Comparison of ENCODE assay signal across 32 cellular contexts in genomic region chr14:94494085-94494484, GRCh38. TPM values are rescaled to one million over a fixed set of nuclear protein-coding genes. Genes with fewer than 3 reads are reported as not detected.
DNase-seq lines count a peak whose midpoint lies in the region; ATAC-seq and TF ChIP-seq lines count a peak whose summit lies in the region.
"Had no signal": no experiment of that assay in that cellular context is flagged by ENCODE, and none has a peak within 500 bp of the region (broad histone marks: within the 10 kb centered on the region; RNA-seq: fewer than 3 reads in every experiment).

No MANE protein-coding gene starts in this region.

- in situ Hi-C loops in mammary epithelial cell (cut with MboI; ENCODE audit: low sequenced_read_pairs in 2 of 2) = no loop called here

- H4K20me1 ChIP-seq in mammary epithelial cell (ENCODE audit: insufficient read depth, low read length) = no peaks in the 10 kb centered on the region
- H4K20me1 ChIP-seq: BLaER1 had no signal

- H2AFZ ChIP-seq in mammary epithelial cell (ENCODE audit: low read depth, low read length) = no peak overlapping the region
- H2AFZ ChIP-seq: neural progenitor cell, parathyroid adenoma had no signal

- H3K4me1 Mint-ChIP-seq in activated T-helper 17 cell treated with anti-CD3 and anti-CD28 coated beads, Interleukin-2, amount 50 U/mL, for 72 hours = no peaks in the 10 kb centered on the region
- H3K4me1 Mint-ChIP-seq: activated naive CD8-positive, alpha-beta T cell treated with anti-CD3 and anti-CD28 coated beads, Interleukin-2, amount 10 ng/mL, durations not matched to agents 7 days and 5 days; neural progenitor cell; stimulated activated naive B cell treated with anti-CD40 and anti-IgM and Interleukin-4, amounts not matched to agents 10 μg/mL and 1 μg/mL and 100 μg/mL, for 72 hours had no signal

- no peaks in the 10 kb centered on the region for H3K9me3 ChIP-seq in mammary epithelial cell (replicated peaks; ENCODE audit: insufficient read depth, low read length)
- H3K9me3 ChIP-seq: ascending aorta, BLaER1 had no signal

- CTCF ChIA-PET in mammary epithelial cell (lab: Charles Lee; ENCODE audit: low non-redundant PET) = no interaction called here

- H3K9ac ChIP-seq in mammary epithelial cell (ENCODE audit: insufficient read depth, low read length) = no peak overlapping the region
- H3K9ac ChIP-seq: BLaER1, neural progenitor cell, parathyroid adenoma had no signal

- 10% methylated on average over 4 of the region's 4 CpGs for WGBS in mammary epithelial cell (ENCODE audit: low coverage, missing lambda C conversion rate)

- H3K4me1 ChIP-seq in mammary epithelial cell (ENCODE audit: insufficient read depth, low read length) = no peaks in the 10 kb centered on the region
- H3K4me1 ChIP-seq: ascending aorta, neural progenitor cell, parathyroid adenoma had no signal

- H3K9me3 Mint-ChIP-seq in activated T-helper 17 cell treated with anti-CD3 and anti-CD28 coated beads, Interleukin-2, amount 50 U/mL, for 72 hours = no peaks in the 10 kb centered on the region
- H3K9me3 Mint-ChIP-seq: activated naive CD8-positive, alpha-beta T cell treated with anti-CD3 and anti-CD28 coated beads, Interleukin-2, amount 10 ng/mL, durations not matched to agents 7 days and 5 days; stimulated activated naive B cell treated with anti-CD40 and anti-IgM and Interleukin-4, amounts not matched to agents 10 μg/mL and 1 μg/mL and 100 μg/mL, for 72 hours had no signal

- intact Hi-C loops in mammary epithelial cell (cut with micrococcal nuclease) = no loop called here

- H3K27ac Mint-ChIP-seq in activated T-helper 17 cell treated with anti-CD3 and anti-CD28 coated beads, Interleukin-2, amount 50 U/mL, for 72 hours = no peak overlapping the region
- H3K27ac Mint-ChIP-seq: activated naive CD8-positive, alpha-beta T cell treated with anti-CD3 and anti-CD28 coated beads, Interleukin-2, amount 10 ng/mL, durations not matched to agents 7 days and 5 days; neural progenitor cell; stimulated activated naive B cell treated with anti-CD40 and anti-IgM and Interleukin-4, amounts not matched to agents 10 μg/mL and 1 μg/mL and 100 μg/mL, for 72 hours had no signal

- no peak for TF ChIP-seq CTCF in mammary epithelial cell (conservative IDR thresholded peaks at IDR 0.05 in 1 of 2, IDR thresholded peaks at IDR 0.05 in 1 of 2; ENCODE audit: extremely low read depth in 1 of 2, insufficient read depth in 1 of 2, low read depth in 1 of 2, low read length in 2 of 2)

- H3K36me3 Mint-ChIP-seq in activated T-helper 17 cell treated with anti-CD3 and anti-CD28 coated beads, Interleukin-2, amount 50 U/mL, for 72 hours (ENCODE audit: low read depth) = no peaks in the 10 kb centered on the region
- H3K36me3 Mint-ChIP-seq: activated naive CD8-positive, alpha-beta T cell treated with anti-CD3 and anti-CD28 coated beads, Interleukin-2, amount 10 ng/mL, durations not matched to agents 7 days and 5 days; neural progenitor cell; stimulated activated naive B cell treated with anti-CD40 and anti-IgM and Interleukin-4, amounts not matched to agents 10 μg/mL and 1 μg/mL and 100 μg/mL, for 72 hours had no signal

- DNase-seq in mammary epithelial cell = no peak
- DNase-seq in mesenteric fat pad (ENCODE audit: low spot score) = no peak
- DNase-seq: activated CD4-positive, alpha-beta T cell treated with anti-CD3 and anti-CD28 coated beads for 1 hour; activated gamma-delta T cell; activated naive CD8-positive, alpha-beta T cell treated with anti-CD3 and anti-CD28 coated beads, Interleukin-2, amount 10 ng/mL, durations not matched to agents 7 days and 5 days; EL; H7; mesenchymal stem cell; MM.1S; NCI-H1417; NCI-H2081 treated with DMSO at 0.1 percent for 48 hours; NCI-H774; retina; small intestine; stimulated activated naive B cell treated with anti-CD40 and anti-IgM and Interleukin-4, amounts not matched to agents 10 μg/mL and 1 μg/mL and 100 μg/mL, for 72 hours; substantia nigra; SW 1271; trophoblast cell had no signal

- ATAC-seq in GM18511 (IDR thresholded peaks at IDR 0.05; ENCODE audit: unreplicated experiment) (peak; percentile 89), GM19351 (IDR thresholded peaks at IDR 0.05; ENCODE audit: unreplicated experiment) (peak; percentile 93), HG02885 (IDR thresholded peaks at IDR 0.05; ENCODE audit: poor library complexity, unreplicated experiment) (peak; percentile 91), GM19328 (IDR thresholded peaks at IDR 0.05; ENCODE audit: unreplicated experiment) (no peak)
- peak; percentile 84 for ATAC-seq in activated T-helper 17 cell treated with anti-CD3 and anti-CD28 coated beads, Interleukin-2, amount 50 U/mL, for 72 hours (replicated peaks)
- ATAC-seq: left lobe of liver had no signal

- no peak overlapping the region for H3K4me3 Mint-ChIP-seq in activated T-helper 17 cell treated with anti-CD3 and anti-CD28 coated beads, Interleukin-2, amount 50 U/mL, for 72 hours
- H3K4me3 Mint-ChIP-seq: activated naive CD8-positive, alpha-beta T cell treated with anti-CD3 and anti-CD28 coated beads, Interleukin-2, amount 10 ng/mL, durations not matched to agents 7 days and 5 days; neural progenitor cell; stimulated activated naive B cell treated with anti-CD40 and anti-IgM and Interleukin-4, amounts not matched to agents 10 μg/mL and 1 μg/mL and 100 μg/mL, for 72 hours had no signal

- no peak overlapping the region for H3K4me2 ChIP-seq in mammary epithelial cell (ENCODE audit: insufficient read depth, low read depth, low read length)
- H3K4me2 ChIP-seq: BLaER1, neural progenitor cell had no signal

- H3K4me3 ChIP-seq in mammary epithelial cell (replicated peaks in 1 of 3; ENCODE audit: insufficient read depth in 1 of 3, low read depth in 2 of 3, low read length in 3 of 3) = no peak overlapping the region
- H3K4me3 ChIP-seq: ascending aorta, BLaER1, neural progenitor cell had no signal

- no peaks in the 10 kb centered on the region for H3K79me2 ChIP-seq in mammary epithelial cell (ENCODE audit: insufficient read depth, low read length)
- H3K79me2 ChIP-seq: parathyroid adenoma had no signal

- dilution Hi-C loops in mammary epithelial cell (cut with HindIII; ENCODE audit: low sequenced_read_pairs) = no loop called here

- no peak overlapping the region for H3K27ac ChIP-seq in mammary epithelial cell (ENCODE audit: insufficient read depth, low read depth, low read length)
- H3K27ac ChIP-seq: ascending aorta, BLaER1, neural progenitor cell, parathyroid adenoma had no signal

- H3K27me3 ChIP-seq in mammary epithelial cell (ENCODE audit: insufficient read depth, low read length) = peaks cover 5% of the 10 kb centered on the region
- H3K27me3 ChIP-seq: ascending aorta, BLaER1, neural progenitor cell had no signal

- H3K36me3 ChIP-seq in mammary epithelial cell (ENCODE audit: insufficient read depth, low read length) = no peaks in the 10 kb centered on the region
- H3K36me3 ChIP-seq: ascending aorta, BLaER1, neural progenitor cell had no signal

- H3K27me3 Mint-ChIP-seq in activated T-helper 17 cell treated with anti-CD3 and anti-CD28 coated beads, Interleukin-2, amount 50 U/mL, for 72 hours = no peaks in the 10 kb centered on the region
- H3K27me3 Mint-ChIP-seq: stimulated activated naive B cell treated with anti-CD40 and anti-IgM and Interleukin-4, amounts not matched to agents 10 μg/mL and 1 μg/mL and 100 μg/mL, for 72 hours had no signal

- BruUV-seq in mammary epithelial cell (replicated peaks; lab: Mats Ljungman, UMichigan) = no TSS peak

RNA-seq across cellular contexts. Expression of gene SERPINA12, which starts 15.2 kb away (rescaled TPM):
- total RNA-seq in activated T-helper 17 cell treated with anti-CD3 and anti-CD28 coated beads, Interleukin-2, amount 50 U/mL, for 72 hours = not detected
- total RNA-seq in mammary epithelial cell = not detected
- not detected for polyA plus RNA-seq in mammary epithelial cell
- polyA minus RNA-seq in mammary epithelial cell = not detected
- total RNA-seq in mesenteric fat pad = not detected
- total RNA-seq: activated CD8-positive, alpha-beta memory T cell treated with anti-CD3 and anti-CD28 coated beads for 36 hours; activated naive CD8-positive, alpha-beta T cell treated with anti-CD3 and anti-CD28 coated beads, Interleukin-2, amount 10 ng/mL, durations not matched to agents 7 days and 5 days; ascending aorta; glomerular endothelial cell; H7; HepG2; myocyte had no signal

RNA-seq across cellular contexts. Expression of gene SERPINA9, which starts 18.1 kb away (rescaled TPM):
- total RNA-seq in activated T-helper 17 cell treated with anti-CD3 and anti-CD28 coated beads, Interleukin-2, amount 50 U/mL, for 72 hours = not detected
- total RNA-seq in mammary epithelial cell (under 1 TPM in 1 of 2 donors, not detected in 1; 0.21 TPM), mesenteric fat pad (not detected)
- polyA plus RNA-seq in mammary epithelial cell = 0.08 TPM
- polyA minus RNA-seq in mammary epithelial cell = not detected
- total RNA-seq: activated CD8-positive, alpha-beta memory T cell treated with anti-CD3 and anti-CD28 coated beads for 36 hours; activated naive CD8-positive, alpha-beta T cell treated with anti-CD3 and anti-CD28 coated beads, Interleukin-2, amount 10 ng/mL, durations not matched to agents 7 days and 5 days; ascending aorta; glomerular endothelial cell; H7; HepG2; left lobe of liver; myocyte had no signal

RNA-seq across cellular contexts. Expression of gene SERPINA11, which starts 41.5 kb away (rescaled TPM):
- total RNA-seq in activated T-helper 17 cell treated with anti-CD3 and anti-CD28 coated beads, Interleukin-2, amount 50 U/mL, for 72 hours = not detected
- total RNA-seq in mammary epithelial cell = under 1 TPM in 1 of 2 donors, not detected in 1; 0.40 TPM
- 0.07 TPM for polyA plus RNA-seq in mammary epithelial cell
- polyA minus RNA-seq in mammary epithelial cell = not detected
- not detected for total RNA-seq in mesenteric fat pad
- total RNA-seq: activated CD8-positive, alpha-beta memory T cell treated with anti-CD3 and anti-CD28 coated beads for 36 hours; activated naive CD8-positive, alpha-beta T cell treated with anti-CD3 and anti-CD28 coated beads, Interleukin-2, amount 10 ng/mL, durations not matched to agents 7 days and 5 days; ascending aorta; glomerular endothelial cell; myocyte had no signal
